In genomic region chr4:110088670-110089069, GRCh38 we compare ENCODE assay signal across 1 cellular context.
A peak's percentile ranks its signal among the peaks of the same experiment; 100 is the strongest.
TF ChIP-seq lines count a peak whose summit lies in the region.

No MANE protein-coding gene starts in this region.

TF ChIP-seq in HCT116, 20 proteins besides CTCF, POLR2A, EP300 and RAD21 (continued from another document):
- TF ChIP-seq CEBPB (IDR thresholded peaks at IDR 0.05; ENCODE audit: low read depth), result peak; percentile 76
TF ChIP-seq in HCT116: peak in this region for 7.
